Comparison of ENCODE assay signal across 10 cellular contexts in the genomic region with DNA sequence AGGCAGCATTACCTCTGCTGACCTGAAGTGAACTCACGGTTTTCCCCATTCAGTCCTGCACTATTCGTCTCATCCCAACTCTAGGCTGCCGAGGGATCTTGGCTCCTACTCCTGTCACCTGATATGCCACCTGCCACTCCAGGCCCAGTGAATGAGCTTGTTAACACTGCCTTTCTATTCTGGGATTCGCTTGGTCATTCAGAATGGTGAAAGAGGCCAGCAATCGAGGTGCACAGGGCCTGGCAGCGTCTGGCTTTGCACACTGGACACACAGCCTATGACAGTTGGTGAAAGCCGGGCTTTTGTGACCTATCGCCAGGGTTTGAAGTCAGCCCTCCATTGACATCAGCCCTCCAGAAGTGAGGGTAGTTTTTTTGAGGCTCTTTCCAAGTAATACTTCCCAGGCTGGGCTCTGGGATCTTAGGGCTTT. TPM values are rescaled to one million over a fixed set of nuclear protein-coding genes. Genes with fewer than 3 reads are reported as not detected.
DNase-seq lines count a peak whose midpoint lies in the region; ATAC-seq and TF ChIP-seq lines count a peak whose summit lies in the region.
"Had no signal": no experiment of that assay in that cellular context is flagged by ENCODE, and none has a peak within 500 bp of the region (broad histone marks: within the 10 kb centered on the region; RNA-seq: fewer than 3 reads in every experiment).

No MANE protein-coding gene starts in this region.

- no peak overlapping the region for H3K4me2 ChIP-seq in hepatocyte

- no peaks in the 10 kb centered on the region for H3K9me2 ChIP-seq in hepatocyte (replicated peaks; ENCODE audit: insufficient read depth)

- H3K27me3 ChIP-seq in neutrophil (no peaks in the 10 kb centered on the region), hepatocyte (no peaks in the 10 kb centered on the region)

- no peaks in the 10 kb centered on the region for H3K9me3 ChIP-seq in neutrophil
- H3K9me3 ChIP-seq in hepatocyte (ENCODE audit: low read depth), result no peaks in the 10 kb centered on the region

- H3K4me1 ChIP-seq in neutrophil (ENCODE audit: control insufficient read depth in 1 of 2, insufficient read depth in 1 of 2, low read depth in 1 of 2, low read length in 1 of 2) (peaks cover 10 to 12% of the 10 kb centered on the region in 2 experiments), hepatocyte (ENCODE audit: insufficient read depth) (no peaks in the 10 kb centered on the region)

- ATAC-seq in GM19395 (IDR thresholded peaks at IDR 0.05; ENCODE audit: unreplicated experiment), result no peak

- peaks cover 100% of the 10 kb centered on the region for H4K20me1 ChIP-seq in hepatocyte (ENCODE audit: insufficient read depth, poor library complexity, severe bottlenecking)

- no peak overlapping the region for H2AFZ ChIP-seq in hepatocyte

- H3K36me3 ChIP-seq in neutrophil (no peaks in the 10 kb centered on the region), hepatocyte (replicated peaks; ENCODE audit: insufficient read depth, low read depth) (no peaks in the 10 kb centered on the region)

- 88% methylated on average over 8 of the region's 8 CpGs for WGBS in hepatocyte (ENCODE audit: low lambda C conversion rate, missing lambda C conversion rate)

- DNase-seq in COLO668 (lab: John Stamatoyannopoulos, UW; ENCODE audit: unreplicated experiment) (peak; percentile 83), NCI-H2107 treated with DMSO at 0.1 percent for 48 hours (lab: John Stamatoyannopoulos, UW; ENCODE audit: unreplicated experiment) (peak; percentile 90), cerebellar nuclear complex (lab: John Stamatoyannopoulos, UW) (peak; percentile 92 to 95), HPDE6-E6E7 (ENCODE audit: extremely low spot score) (no peak), hepatocyte (ENCODE audit: low spot score) (no peak), AG08395 (ENCODE audit: low spot score) (no peak)
- DNase-seq: activated CD4-positive, alpha-beta T cell treated with anti-CD3 and anti-CD28 coated beads for 36 hours had no signal

- peak overlapping the region; percentile 14 for H3K27ac ChIP-seq in neutrophil
- H3K27ac ChIP-seq in hepatocyte, result no peak overlapping the region

- H3K4me3 ChIP-seq in neutrophil (ENCODE audit: low read depth in 1 of 2, low read length in 1 of 2) (no peak overlapping the region), hepatocyte (no peak overlapping the region)

- peaks cover 100% of the 10 kb centered on the region for H3K79me2 ChIP-seq in hepatocyte

- TF ChIP-seq CTCF in neutrophil (IDR thresholded peaks at IDR 0.05) (no peak), hepatocyte (IDR thresholded peaks at IDR 0.05; ENCODE audit: poor library complexity) (no peak)

RNA-seq across cellular contexts. Expression of gene MYL9, which starts 59.3 kb away (rescaled TPM):
- total RNA-seq in hepatocyte, result 31.8 and 46.0 TPM in 2 replicates
- polyA plus RNA-seq in hepatocyte, result 169 and 175 TPM in 2 replicates
- total RNA-seq: OCI-LY7 had no signal

Comparison
In these comparisons a context has a peak if more than half of its experiments do, and no peak if none do; other contexts are left out.
1. DNase-seq: peak in COLO668 (single experiment), NCI-H2107 treated with DMSO at 0.1 percent for 48 hours (single experiment) and cerebellar nuclear complex (2 of 2); none in HPDE6-E6E7 (single experiment), hepatocyte (single experiment) and AG08395 (single experiment).